ENCODE assay signal across 1 cellular context in the genomic region with DNA sequence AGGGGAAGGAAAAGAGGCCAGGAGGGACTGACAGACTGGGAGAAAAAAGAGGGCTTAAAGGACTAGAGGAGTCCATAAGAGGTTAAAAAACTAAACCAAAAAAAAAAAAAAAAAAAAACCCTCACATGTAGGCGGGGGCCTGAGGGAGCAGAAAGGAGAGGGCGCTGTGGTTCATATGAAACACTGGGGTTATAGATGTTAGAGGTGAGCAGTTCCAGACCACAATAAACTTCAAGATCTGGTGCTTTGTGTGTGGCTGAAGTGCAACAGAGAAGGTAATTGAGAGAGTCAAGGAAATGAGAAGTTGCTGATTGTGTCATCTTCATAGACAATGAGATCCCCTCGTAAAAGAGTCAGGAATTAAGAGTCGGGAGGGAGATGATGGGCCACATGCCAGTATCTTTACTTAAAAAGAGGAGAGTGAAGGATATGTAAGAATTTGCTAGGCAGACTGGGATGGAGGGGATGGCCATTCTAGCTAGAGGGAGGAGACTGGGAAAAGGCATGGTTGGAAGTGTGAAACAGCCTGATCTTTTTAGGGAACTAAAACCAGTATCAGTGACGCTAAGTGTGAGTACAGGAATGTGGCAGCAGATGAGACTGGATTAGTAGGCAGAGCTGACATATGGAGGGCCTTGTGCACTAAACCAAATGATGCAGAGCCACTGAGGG.
TF ChIP-seq lines count a peak whose summit lies in the region.

No MANE protein-coding gene starts in this region.

TF ChIP-seq in GM12878, 131 proteins besides CTCF, POLR2A, EP300 and RAD21 (continued from another document):
- TF ChIP-seq, protein P1, sequence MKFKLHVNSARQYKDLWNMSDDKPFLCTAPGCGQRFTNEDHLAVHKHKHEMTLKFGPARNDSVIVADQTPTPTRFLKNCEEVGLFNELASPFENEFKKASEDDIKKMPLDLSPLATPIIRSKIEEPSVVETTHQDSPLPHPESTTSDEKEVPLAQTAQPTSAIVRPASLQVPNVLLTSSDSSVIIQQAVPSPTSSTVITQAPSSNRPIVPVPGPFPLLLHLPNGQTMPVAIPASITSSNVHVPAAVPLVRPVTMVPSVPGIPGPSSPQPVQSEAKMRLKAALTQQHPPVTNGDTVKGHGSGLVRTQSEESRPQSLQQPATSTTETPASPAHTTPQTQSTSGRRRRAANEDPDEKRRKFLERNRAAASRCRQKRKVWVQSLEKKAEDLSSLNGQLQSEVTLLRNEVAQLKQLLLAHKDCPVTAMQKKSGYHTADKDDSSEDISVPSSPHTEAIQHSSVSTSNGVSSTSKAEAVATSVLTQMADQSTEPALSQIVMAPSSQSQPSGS (IDR thresholded peaks at IDR 0.05; ENCODE audit: low read length) = no peak
- TF ChIP-seq ASH2L (IDR thresholded peaks at IDR 0.05; ENCODE audit: borderline replicate concordance, low read depth) (no peak), MTA2 (IDR thresholded peaks at IDR 0.05; ENCODE audit: low read depth) (peak; percentile 58; the same call in 1 of the 2 replicates), ZNF384 (IDR thresholded peaks at IDR 0.05; ENCODE audit: borderline replicate concordance, low read depth, low read length) (peak; percentile 94), SMC3 (IDR thresholded peaks at IDR 0.05; ENCODE audit: borderline replicate concordance, low read length) (peak; percentile 16; the same call in 1 of the 2 replicates), RUNX3 (IDR thresholded peaks at IDR 0.05; ENCODE audit: low read length) (peak; percentile 76), NBN (IDR thresholded peaks at IDR 0.05) (0 out of 2 replicates have a peak, but pooled peaks have one; percentile 21), NFYA (IDR thresholded peaks at IDR 0.05; ENCODE audit: borderline replicate concordance, low read depth, low read length) (no peak), BHLHE40 (IDR thresholded peaks at IDR 0.05; ENCODE audit: borderline replicate concordance in 1 of 2, low read depth in 2 of 2, low read length in 1 of 2) (peak in 1 of 2 experiments; percentile 31; a peak in 1 of 4 replicates), DPF2 (IDR thresholded peaks at IDR 0.05) (peak; percentile 66; the same call in 1 of the 2 replicates), IKZF2 (IDR thresholded peaks at IDR 0.05) (peak; percentile 82 to 84; a peak in 3 of 4 replicates)
- TF ChIP-seq, protein P2, sequence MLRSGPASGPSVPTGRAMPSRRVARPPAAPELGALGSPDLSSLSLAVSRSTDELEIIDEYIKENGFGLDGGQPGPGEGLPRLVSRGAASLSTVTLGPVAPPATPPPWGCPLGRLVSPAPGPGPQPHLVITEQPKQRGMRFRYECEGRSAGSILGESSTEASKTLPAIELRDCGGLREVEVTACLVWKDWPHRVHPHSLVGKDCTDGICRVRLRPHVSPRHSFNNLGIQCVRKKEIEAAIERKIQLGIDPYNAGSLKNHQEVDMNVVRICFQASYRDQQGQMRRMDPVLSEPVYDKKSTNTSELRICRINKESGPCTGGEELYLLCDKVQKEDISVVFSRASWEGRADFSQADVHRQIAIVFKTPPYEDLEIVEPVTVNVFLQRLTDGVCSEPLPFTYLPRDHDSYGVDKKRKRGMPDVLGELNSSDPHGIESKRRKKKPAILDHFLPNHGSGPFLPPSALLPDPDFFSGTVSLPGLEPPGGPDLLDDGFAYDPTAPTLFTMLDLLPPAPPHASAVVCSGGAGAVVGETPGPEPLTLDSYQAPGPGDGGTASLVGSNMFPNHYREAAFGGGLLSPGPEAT (IDR thresholded peaks at IDR 0.05; ENCODE audit: low read depth) = 0 out of 2 replicates have a peak, but pooled peaks have one; percentile 27
- TF ChIP-seq, protein P3, sequence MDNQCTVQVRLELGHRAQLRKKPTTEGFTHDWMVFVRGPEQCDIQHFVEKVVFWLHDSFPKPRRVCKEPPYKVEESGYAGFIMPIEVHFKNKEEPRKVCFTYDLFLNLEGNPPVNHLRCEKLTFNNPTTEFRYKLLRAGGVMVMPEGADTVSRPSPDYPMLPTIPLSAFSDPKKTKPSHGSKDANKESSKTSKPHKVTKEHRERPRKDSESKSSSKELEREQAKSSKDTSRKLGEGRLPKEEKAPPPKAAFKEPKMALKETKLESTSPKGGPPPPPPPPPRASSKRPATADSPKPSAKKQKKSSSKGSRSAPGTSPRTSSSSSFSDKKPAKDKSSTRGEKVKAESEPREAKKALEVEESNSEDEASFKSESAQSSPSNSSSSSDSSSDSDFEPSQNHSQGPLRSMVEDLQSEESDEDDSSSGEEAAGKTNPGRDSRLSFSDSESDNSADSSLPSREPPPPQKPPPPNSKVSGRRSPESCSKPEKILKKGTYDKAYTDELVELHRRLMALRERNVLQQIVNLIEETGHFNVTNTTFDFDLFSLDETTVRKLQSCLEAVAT (IDR thresholded peaks at IDR 0.05) = no peak
